In the genomic region with DNA sequence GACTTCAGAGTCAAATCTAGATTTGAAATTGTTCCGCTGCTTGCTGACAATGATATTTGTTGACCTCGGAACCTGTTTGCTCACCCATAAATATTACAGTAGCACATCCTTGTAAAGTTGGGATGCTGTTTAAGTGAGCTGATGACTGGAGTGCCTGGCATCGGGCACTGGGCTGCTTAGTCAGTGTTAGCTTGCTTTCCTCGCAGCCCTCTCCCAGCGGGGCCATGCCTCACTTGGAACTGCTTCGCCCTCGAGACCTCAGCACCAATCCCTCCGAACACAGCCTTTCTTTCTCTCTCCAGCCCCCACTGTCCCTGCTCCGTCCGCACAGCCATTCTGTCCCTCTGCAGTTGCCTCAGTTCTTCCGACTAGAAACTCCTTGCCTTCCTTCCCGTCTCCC, we compare ENCODE assay signal across 25 cellular contexts. TPM values are rescaled to one million over a fixed set of nuclear protein-coding genes. Genes with fewer than 3 reads are reported as not detected.
"Had no signal": no experiment of that assay in that cellular context is flagged by ENCODE, and none has a peak within 500 bp of the region (broad histone marks: within the 10 kb centered on the region; RNA-seq: fewer than 3 reads in every experiment).

No MANE protein-coding gene starts in this region.

- H3K4me1 ChIP-seq: gastrocnemius medialis, heart left ventricle, tibial nerve, vagina had no signal

- H3K36me3 ChIP-seq: vagina had no signal

- H3K9me3 ChIP-seq: gastrocnemius medialis, heart left ventricle, tibial nerve, vagina had no signal

- H3K27ac ChIP-seq: brain microvascular endothelial cell, epithelial cell of prostate, gastrocnemius medialis, heart left ventricle, tibial nerve, vagina had no signal

- H3K9me3 Mint-ChIP-seq: activated CD4-positive, alpha-beta memory T cell treated with anti-CD3 and anti-CD28 coated beads for 36 hours; activated naive CD4-positive, alpha-beta T cell treated with anti-CD3 and anti-CD28 coated beads, Interleukin-2, amount 50 U/mL, for 72 hours; dendritic cell treated with granulocyte-macrophage colony-stimulating factor and Interleukin-4, amounts not matched to agents 40 ng/mL and 50 ng/mL, for 4 days; effector memory CD8-positive, alpha-beta T cell; natural killer cell treated with Interleukin-12 subunit alpha and Interleukin-12 subunit beta and Interleukin-15 and Interleukin-18, amount 100 ng/mL, for 72 hours; T-cell had no signal

- H3K27me3 ChIP-seq: brain microvascular endothelial cell, gastrocnemius medialis, heart left ventricle, tibial nerve, vagina had no signal

- ATAC-seq: activated CD8-positive, alpha-beta memory T cell treated with anti-CD3 and anti-CD28 coated beads, Interleukin-2, amount 10 ng/mL, durations not matched to agents 7 days and 5 days; activated naive CD4-positive, alpha-beta T cell treated with anti-CD3 and anti-CD28 coated beads, Interleukin-2, amount 50 U/mL, for 72 hours; effector memory CD8-positive, alpha-beta T cell; gastrocnemius medialis; heart left ventricle; left lobe of liver; natural killer cell treated with Interleukin-12 subunit alpha and Interleukin-12 subunit beta and Interleukin-15 and Interleukin-18, amount 100 ng/mL, for 72 hours; T-cell had no signal

- H3K4me3 ChIP-seq: gastrocnemius medialis, heart left ventricle, tibial nerve, vagina had no signal

- H3K27me3 Mint-ChIP-seq: activated CD4-positive, alpha-beta memory T cell treated with anti-CD3 and anti-CD28 coated beads for 36 hours; activated CD8-positive, alpha-beta memory T cell treated with anti-CD3 and anti-CD28 coated beads, Interleukin-2, amount 10 ng/mL, durations not matched to agents 7 days and 5 days; dendritic cell treated with granulocyte-macrophage colony-stimulating factor and Interleukin-4, amounts not matched to agents 40 ng/mL and 50 ng/mL, for 4 days; effector memory CD8-positive, alpha-beta T cell; natural killer cell treated with Interleukin-12 subunit alpha and Interleukin-12 subunit beta and Interleukin-15 and Interleukin-18, amount 100 ng/mL, for 72 hours; T-cell had no signal

- H3K4me3 Mint-ChIP-seq: activated CD4-positive, alpha-beta memory T cell treated with anti-CD3 and anti-CD28 coated beads for 36 hours; activated CD8-positive, alpha-beta memory T cell treated with anti-CD3 and anti-CD28 coated beads, Interleukin-2, amount 10 ng/mL, durations not matched to agents 7 days and 5 days; dendritic cell treated with granulocyte-macrophage colony-stimulating factor and Interleukin-4, amounts not matched to agents 40 ng/mL and 50 ng/mL, for 4 days; effector memory CD8-positive, alpha-beta T cell; natural killer cell treated with Interleukin-12 subunit alpha and Interleukin-12 subunit beta and Interleukin-15 and Interleukin-18, amount 100 ng/mL, for 72 hours; T-cell had no signal

- DNase-seq: activated CD4-positive, alpha-beta memory T cell treated with anti-CD3 and anti-CD28 coated beads for 36 hours; activated CD4-positive, alpha-beta T cell treated with anti-CD3 and anti-CD28 coated beads for 1 hour; activated CD8-positive, alpha-beta memory T cell treated with anti-CD3 and anti-CD28 coated beads, Interleukin-2, amount 10 ng/mL, durations not matched to agents 7 days and 5 days; activated T-cell treated with anti-CD3 and anti-CD28 coated beads, Interleukin-2, amount 50 U/mL, for 1 hour; anterior cingulate cortex; brain microvascular endothelial cell; cerebellar nuclear complex; effector memory CD8-positive, alpha-beta T cell; gastrocnemius medialis; heart left ventricle; islet precursor cell; occipital lobe; stimulated activated CD4-positive, alpha-beta T cell treated with anti-CD3 and anti-CD28 coated beads, Interleukin-2, amount 100 ng/mL, for 48 hours; stimulated activated naive CD4-positive, alpha-beta T cell; T-cell; T1000 had no signal

- H3K36me3 Mint-ChIP-seq: activated CD4-positive, alpha-beta memory T cell treated with anti-CD3 and anti-CD28 coated beads for 36 hours; activated naive CD4-positive, alpha-beta T cell treated with anti-CD3 and anti-CD28 coated beads, Interleukin-2, amount 50 U/mL, for 72 hours; natural killer cell treated with Interleukin-12 subunit alpha and Interleukin-12 subunit beta and Interleukin-15 and Interleukin-18, amount 100 ng/mL, for 72 hours had no signal

- H3K27ac Mint-ChIP-seq: activated CD4-positive, alpha-beta memory T cell treated with anti-CD3 and anti-CD28 coated beads for 36 hours; activated CD8-positive, alpha-beta memory T cell treated with anti-CD3 and anti-CD28 coated beads, Interleukin-2, amount 10 ng/mL, durations not matched to agents 7 days and 5 days; dendritic cell treated with granulocyte-macrophage colony-stimulating factor and Interleukin-4, amounts not matched to agents 40 ng/mL and 50 ng/mL, for 4 days had no signal

RNA-seq across cellular contexts. Expression of gene CDHR2, which starts 35.4 kb away (rescaled TPM):
- total RNA-seq: lung microvascular endothelial cell, skeletal muscle tissue, tibial nerve, vagina had no signal
